In the genomic region with DNA sequence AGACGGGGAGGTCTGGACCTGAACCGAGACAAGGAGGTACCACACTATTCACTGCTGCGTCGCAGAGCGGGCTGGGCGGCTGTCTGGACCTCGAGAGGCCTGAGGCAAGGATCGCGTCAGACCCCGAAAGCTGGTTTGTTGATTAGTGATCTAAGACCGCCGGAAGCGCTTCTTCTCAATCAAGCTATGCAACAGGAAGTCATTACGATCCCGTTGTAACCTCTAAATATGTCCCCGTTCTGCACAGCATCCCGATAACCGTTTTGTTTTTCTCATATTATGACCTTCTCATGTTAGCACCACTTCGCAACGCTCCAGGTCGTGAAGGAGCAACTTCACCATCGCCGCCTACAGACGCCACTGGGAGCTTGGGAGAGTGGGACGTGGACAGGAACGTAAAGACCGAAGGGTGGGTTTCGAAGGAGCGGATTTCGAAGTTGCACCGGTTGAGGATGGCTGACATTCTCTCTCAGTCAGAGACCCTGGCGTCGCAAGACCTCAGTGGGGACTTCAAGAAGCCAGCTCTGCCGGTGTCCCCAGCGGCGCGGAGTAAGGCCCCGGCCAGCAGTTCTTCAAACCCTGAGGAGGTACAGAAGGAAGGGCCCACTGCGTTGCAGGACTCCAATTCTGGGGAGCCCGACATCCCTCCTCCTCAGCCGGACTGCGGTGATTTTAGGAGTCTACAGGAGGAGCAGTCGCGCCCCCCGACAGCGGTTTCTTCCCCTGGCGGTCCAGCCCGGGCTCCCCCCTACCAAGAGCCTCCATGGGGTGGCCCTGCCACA, we compare ENCODE assay signal across 1 cellular context.
A peak's percentile ranks its signal among the peaks of the same experiment; 100 is the strongest.
TF ChIP-seq lines count a peak whose summit lies in the region.

A gene with protein sequence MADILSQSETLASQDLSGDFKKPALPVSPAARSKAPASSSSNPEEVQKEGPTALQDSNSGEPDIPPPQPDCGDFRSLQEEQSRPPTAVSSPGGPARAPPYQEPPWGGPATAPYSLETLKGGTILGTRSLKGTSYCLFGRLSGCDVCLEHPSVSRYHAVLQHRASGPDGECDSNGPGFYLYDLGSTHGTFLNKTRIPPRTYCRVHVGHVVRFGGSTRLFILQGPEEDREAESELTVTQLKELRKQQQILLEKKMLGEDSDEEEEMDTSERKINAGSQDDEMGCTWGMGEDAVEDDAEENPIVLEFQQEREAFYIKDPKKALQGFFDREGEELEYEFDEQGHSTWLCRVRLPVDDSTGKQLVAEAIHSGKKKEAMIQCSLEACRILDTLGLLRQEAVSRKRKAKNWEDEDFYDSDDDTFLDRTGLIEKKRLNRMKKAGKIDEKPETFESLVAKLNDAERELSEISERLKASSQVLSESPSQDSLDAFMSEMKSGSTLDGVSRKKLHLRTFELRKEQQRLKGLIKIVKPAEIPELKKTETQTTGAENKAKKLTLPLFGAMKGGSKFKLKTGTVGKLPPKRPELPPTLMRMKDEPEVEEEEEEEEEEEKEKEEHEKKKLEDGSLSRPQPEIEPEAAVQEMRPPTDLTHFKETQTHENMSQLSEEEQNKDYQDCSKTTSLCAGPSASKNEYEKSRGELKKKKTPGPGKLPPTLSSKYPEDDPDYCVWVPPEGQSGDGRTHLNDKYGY (plus strand): TSS at position 427 of the 782 bp plus-strand sequence. CDS start 26 bp downstream, at position 453.
A gene with protein sequence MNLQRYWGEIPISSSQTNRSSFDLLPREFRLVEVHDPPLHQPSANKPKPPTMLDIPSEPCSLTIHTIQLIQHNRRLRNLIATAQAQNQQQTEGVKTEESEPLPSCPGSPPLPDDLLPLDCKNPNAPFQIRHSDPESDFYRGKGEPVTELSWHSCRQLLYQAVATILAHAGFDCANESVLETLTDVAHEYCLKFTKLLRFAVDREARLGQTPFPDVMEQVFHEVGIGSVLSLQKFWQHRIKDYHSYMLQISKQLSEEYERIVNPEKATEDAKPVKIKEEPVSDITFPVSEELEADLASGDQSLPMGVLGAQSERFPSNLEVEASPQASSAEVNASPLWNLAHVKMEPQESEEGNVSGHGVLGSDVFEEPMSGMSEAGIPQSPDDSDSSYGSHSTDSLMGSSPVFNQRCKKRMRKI (minus strand): TSS at position 152 of the 782 bp plus-strand sequence. CDS start 1,422 bp downstream, outside the sequence.

TF ChIP-seq in K562, 482 proteins besides CTCF, POLR2A, EP300 and RAD21 (continued from another document and continues in another):
- TF ChIP-seq, protein P1, sequence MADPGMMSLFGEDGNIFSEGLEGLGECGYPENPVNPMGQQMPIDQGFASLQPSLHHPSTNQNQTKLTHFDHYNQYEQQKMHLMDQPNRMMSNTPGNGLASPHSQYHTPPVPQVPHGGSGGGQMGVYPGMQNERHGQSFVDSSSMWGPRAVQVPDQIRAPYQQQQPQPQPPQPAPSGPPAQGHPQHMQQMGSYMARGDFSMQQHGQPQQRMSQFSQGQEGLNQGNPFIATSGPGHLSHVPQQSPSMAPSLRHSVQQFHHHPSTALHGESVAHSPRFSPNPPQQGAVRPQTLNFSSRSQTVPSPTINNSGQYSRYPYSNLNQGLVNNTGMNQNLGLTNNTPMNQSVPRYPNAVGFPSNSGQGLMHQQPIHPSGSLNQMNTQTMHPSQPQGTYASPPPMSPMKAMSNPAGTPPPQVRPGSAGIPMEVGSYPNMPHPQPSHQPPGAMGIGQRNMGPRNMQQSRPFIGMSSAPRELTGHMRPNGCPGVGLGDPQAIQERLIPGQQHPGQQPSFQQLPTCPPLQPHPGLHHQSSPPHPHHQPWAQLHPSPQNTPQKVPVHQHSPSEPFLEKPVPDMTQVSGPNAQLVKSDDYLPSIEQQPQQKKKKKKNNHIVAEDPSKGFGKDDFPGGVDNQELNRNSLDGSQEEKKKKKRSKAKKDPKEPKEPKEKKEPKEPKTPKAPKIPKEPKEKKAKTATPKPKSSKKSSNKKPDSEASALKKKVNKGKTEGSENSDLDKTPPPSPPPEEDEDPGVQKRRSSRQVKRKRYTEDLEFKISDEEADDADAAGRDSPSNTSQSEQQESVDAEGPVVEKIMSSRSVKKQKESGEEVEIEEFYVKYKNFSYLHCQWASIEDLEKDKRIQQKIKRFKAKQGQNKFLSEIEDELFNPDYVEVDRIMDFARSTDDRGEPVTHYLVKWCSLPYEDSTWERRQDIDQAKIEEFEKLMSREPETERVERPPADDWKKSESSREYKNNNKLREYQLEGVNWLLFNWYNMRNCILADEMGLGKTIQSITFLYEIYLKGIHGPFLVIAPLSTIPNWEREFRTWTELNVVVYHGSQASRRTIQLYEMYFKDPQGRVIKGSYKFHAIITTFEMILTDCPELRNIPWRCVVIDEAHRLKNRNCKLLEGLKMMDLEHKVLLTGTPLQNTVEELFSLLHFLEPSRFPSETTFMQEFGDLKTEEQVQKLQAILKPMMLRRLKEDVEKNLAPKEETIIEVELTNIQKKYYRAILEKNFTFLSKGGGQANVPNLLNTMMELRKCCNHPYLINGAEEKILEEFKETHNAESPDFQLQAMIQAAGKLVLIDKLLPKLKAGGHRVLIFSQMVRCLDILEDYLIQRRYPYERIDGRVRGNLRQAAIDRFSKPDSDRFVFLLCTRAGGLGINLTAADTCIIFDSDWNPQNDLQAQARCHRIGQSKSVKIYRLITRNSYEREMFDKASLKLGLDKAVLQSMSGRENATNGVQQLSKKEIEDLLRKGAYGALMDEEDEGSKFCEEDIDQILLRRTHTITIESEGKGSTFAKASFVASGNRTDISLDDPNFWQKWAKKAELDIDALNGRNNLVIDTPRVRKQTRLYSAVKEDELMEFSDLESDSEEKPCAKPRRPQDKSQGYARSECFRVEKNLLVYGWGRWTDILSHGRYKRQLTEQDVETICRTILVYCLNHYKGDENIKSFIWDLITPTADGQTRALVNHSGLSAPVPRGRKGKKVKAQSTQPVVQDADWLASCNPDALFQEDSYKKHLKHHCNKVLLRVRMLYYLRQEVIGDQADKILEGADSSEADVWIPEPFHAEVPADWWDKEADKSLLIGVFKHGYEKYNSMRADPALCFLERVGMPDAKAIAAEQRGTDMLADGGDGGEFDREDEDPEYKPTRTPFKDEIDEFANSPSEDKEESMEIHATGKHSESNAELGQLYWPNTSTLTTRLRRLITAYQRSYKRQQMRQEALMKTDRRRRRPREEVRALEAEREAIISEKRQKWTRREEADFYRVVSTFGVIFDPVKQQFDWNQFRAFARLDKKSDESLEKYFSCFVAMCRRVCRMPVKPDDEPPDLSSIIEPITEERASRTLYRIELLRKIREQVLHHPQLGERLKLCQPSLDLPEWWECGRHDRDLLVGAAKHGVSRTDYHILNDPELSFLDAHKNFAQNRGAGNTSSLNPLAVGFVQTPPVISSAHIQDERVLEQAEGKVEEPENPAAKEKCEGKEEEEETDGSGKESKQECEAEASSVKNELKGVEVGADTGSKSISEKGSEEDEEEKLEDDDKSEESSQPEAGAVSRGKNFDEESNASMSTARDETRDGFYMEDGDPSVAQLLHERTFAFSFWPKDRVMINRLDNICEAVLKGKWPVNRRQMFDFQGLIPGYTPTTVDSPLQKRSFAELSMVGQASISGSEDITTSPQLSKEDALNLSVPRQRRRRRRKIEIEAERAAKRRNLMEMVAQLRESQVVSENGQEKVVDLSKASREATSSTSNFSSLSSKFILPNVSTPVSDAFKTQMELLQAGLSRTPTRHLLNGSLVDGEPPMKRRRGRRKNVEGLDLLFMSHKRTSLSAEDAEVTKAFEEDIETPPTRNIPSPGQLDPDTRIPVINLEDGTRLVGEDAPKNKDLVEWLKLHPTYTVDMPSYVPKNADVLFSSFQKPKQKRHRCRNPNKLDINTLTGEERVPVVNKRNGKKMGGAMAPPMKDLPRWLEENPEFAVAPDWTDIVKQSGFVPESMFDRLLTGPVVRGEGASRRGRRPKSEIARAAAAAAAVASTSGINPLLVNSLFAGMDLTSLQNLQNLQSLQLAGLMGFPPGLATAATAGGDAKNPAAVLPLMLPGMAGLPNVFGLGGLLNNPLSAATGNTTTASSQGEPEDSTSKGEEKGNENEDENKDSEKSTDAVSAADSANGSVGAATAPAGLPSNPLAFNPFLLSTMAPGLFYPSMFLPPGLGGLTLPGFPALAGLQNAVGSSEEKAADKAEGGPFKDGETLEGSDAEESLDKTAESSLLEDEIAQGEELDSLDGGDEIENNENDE (IDR thresholded peaks at IDR 0.05; ENCODE audit: low read depth, low read length) = no peak
- TF ChIP-seq ZNF347 (CRISPR knock-in tag; IDR thresholded peaks at IDR 0.05; ENCODE audit: low read depth) (no peak), CHD2 (IDR thresholded peaks at IDR 0.05; ENCODE audit: low read depth, low read length) (no peak), NR4A1 (CRISPR knock-in tag; IDR thresholded peaks at IDR 0.05) (no peak), NR4A1 (tag; IDR thresholded peaks at IDR 0.05) (peak; percentile 72; the same call in 1 of the 2 replicates), ZNF197 (CRISPR knock-in tag; IDR thresholded peaks at IDR 0.05; ENCODE audit: low read depth) (no peak), HNRNPK (IDR thresholded peaks at IDR 0.05; ENCODE audit: low read depth, low read length, poor library complexity, severe bottlenecking) (no peak), ZNF165 (CRISPR knock-in tag; IDR thresholded peaks at IDR 0.05; ENCODE audit: borderline replicate concordance) (no peak), CBFA2T2 (conservative IDR thresholded peaks at IDR 0.05) (no peak), NUFIP1 (IDR thresholded peaks at IDR 0.05; ENCODE audit: partially characterized antibody) (no peak), ZC3H11A (IDR thresholded peaks at IDR 0.05; ENCODE audit: low read depth, low read length) (no peak), SAP30 (IDR thresholded peaks at IDR 0.05; ENCODE audit: borderline replicate concordance, insufficient read depth, low read depth, low read length, poor library complexity, severe bottlenecking) (peak; percentile 51), DNMT1 (IDR thresholded peaks at IDR 0.05) (peak; percentile 96), EHMT2 (IDR thresholded peaks at IDR 0.05) (peak; percentile 84), TEAD4 (IDR thresholded peaks at IDR 0.05; ENCODE audit: low read length) (peak; percentile 44), TEAD4 (CRISPR knock-in tag; IDR thresholded peaks at IDR 0.05; ENCODE audit: borderline replicate concordance) (no peak), SUPT5H (IDR thresholded peaks at IDR 0.05) (peak; percentile 82), TRIM24 (IDR thresholded peaks at IDR 0.05) (peak; percentile 61 to 100; a peak in 3 of 4 replicates), TAF7 (tag; IDR thresholded peaks at IDR 0.05) (peak; percentile 97), SREBF1 (IDR thresholded peaks at IDR 0.05; ENCODE audit: borderline replicate concordance, low read depth, low read length) (no peak; the same call in 1 of the 2 replicates), YY1 (IDR thresholded peaks at IDR 0.05; ENCODE audit: borderline replicate concordance in 1 of 3, control insufficient read depth in 1 of 3, extremely low read depth in 1 of 3, insufficient read depth in 3 of 3, insufficient read length in 1 of 3, insufficient replicate concordance in 2 of 3, low read depth in 1 of 3, low read length in 2 of 3) (peak; percentile 64 to 94 (median 88)), CXXC5 (CRISPR knock-in tag; IDR thresholded peaks at IDR 0.05) (peak; percentile 75)
- TF ChIP-seq, protein P2, sequence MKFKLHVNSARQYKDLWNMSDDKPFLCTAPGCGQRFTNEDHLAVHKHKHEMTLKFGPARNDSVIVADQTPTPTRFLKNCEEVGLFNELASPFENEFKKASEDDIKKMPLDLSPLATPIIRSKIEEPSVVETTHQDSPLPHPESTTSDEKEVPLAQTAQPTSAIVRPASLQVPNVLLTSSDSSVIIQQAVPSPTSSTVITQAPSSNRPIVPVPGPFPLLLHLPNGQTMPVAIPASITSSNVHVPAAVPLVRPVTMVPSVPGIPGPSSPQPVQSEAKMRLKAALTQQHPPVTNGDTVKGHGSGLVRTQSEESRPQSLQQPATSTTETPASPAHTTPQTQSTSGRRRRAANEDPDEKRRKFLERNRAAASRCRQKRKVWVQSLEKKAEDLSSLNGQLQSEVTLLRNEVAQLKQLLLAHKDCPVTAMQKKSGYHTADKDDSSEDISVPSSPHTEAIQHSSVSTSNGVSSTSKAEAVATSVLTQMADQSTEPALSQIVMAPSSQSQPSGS (CRISPR knock-in tag; IDR thresholded peaks at IDR 0.05) = no peak
- TF ChIP-seq, protein P3, sequence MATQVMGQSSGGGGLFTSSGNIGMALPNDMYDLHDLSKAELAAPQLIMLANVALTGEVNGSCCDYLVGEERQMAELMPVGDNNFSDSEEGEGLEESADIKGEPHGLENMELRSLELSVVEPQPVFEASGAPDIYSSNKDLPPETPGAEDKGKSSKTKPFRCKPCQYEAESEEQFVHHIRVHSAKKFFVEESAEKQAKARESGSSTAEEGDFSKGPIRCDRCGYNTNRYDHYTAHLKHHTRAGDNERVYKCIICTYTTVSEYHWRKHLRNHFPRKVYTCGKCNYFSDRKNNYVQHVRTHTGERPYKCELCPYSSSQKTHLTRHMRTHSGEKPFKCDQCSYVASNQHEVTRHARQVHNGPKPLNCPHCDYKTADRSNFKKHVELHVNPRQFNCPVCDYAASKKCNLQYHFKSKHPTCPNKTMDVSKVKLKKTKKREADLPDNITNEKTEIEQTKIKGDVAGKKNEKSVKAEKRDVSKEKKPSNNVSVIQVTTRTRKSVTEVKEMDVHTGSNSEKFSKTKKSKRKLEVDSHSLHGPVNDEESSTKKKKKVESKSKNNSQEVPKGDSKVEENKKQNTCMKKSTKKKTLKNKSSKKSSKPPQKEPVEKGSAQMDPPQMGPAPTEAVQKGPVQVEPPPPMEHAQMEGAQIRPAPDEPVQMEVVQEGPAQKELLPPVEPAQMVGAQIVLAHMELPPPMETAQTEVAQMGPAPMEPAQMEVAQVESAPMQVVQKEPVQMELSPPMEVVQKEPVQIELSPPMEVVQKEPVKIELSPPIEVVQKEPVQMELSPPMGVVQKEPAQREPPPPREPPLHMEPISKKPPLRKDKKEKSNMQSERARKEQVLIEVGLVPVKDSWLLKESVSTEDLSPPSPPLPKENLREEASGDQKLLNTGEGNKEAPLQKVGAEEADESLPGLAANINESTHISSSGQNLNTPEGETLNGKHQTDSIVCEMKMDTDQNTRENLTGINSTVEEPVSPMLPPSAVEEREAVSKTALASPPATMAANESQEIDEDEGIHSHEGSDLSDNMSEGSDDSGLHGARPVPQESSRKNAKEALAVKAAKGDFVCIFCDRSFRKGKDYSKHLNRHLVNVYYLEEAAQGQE (CRISPR knock-in tag; IDR thresholded peaks at IDR 0.05; ENCODE audit: low read depth) = no peak
- TF ChIP-seq, protein P4, sequence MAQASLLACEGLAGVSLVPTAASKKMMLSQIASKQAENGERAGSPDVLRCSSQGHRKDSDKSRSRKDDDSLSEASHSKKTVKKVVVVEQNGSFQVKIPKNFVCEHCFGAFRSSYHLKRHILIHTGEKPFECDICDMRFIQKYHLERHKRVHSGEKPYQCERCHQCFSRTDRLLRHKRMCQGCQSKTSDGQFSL (CRISPR knock-in tag; IDR thresholded peaks at IDR 0.05) = no peak
- TF ChIP-seq, protein P4 (tag; IDR thresholded peaks at IDR 0.05) = no peak
- TF ChIP-seq, protein P5, sequence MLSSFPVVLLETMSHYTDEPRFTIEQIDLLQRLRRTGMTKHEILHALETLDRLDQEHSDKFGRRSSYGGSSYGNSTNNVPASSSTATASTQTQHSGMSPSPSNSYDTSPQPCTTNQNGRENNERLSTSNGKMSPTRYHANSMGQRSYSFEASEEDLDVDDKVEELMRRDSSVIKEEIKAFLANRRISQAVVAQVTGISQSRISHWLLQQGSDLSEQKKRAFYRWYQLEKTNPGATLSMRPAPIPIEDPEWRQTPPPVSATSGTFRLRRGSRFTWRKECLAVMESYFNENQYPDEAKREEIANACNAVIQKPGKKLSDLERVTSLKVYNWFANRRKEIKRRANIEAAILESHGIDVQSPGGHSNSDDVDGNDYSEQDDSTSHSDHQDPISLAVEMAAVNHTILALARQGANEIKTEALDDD (IDR thresholded peaks at IDR 0.05) = no peak
